15 cellular contexts compared by ENCODE assay signal in the genomic region with DNA sequence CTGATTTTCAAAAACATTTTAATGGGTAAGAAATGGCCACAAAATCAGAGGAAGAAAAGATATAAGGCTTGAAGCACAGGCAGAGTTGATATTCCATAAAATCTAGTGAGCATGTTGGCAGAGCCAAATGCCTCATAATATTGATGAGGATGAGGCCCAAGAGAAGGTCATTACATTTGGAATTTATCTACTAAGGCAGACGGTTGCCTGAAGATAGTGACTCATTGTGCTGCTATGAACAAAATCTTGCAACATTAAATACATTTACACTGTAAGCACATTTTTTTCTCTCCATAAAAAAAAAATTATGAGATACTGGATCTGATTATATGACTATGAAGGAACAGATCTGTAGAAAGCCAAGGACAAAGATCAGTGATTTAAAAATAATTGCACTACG.
DNase-seq lines count a peak whose midpoint lies in the region; ATAC-seq and TF ChIP-seq lines count a peak whose summit lies in the region.
"Had no signal": no experiment of that assay in that cellular context is flagged by ENCODE, and none has a peak within 500 bp of the region (broad histone marks: within the 10 kb centered on the region; RNA-seq: fewer than 3 reads in every experiment).

No MANE protein-coding gene starts in this region.

- DNase-seq in HT1080 (ENCODE audit: low read depth): peak; percentile 58
- peak; percentile 43 for DNase-seq in astrocyte of the cerebellum (ENCODE audit: low read depth)
- DNase-seq in foreskin melanocyte: peak; percentile 18
- DNase-seq in stromal cell of bone marrow (ENCODE audit: low read depth): peak; percentile 37
- no peak for DNase-seq in naive thymus-derived CD8-positive, alpha-beta T cell
- no peak for DNase-seq in NCI-H146 treated with DMSO at 0.1 percent for 48 hours (lab: John Stamatoyannopoulos, UW; ENCODE audit: unreplicated experiment)
- DNase-seq in cardiac septum (ENCODE audit: low spot score): no peak
- DNase-seq in activated CD4-positive, alpha-beta memory T cell treated with anti-CD3 and anti-CD28 coated beads, Interleukin-2, amount 10 ng/mL, durations not matched to agents 7 days and 5 days: no peak
- DNase-seq: body of pancreas, HFFc6, NCI-H1092, NCI-H446, nucleus accumbens, T-helper 1 cell had no signal

- H3K4me3 ChIP-seq in astrocyte of the cerebellum (ENCODE audit: low read depth, low read length): no peak overlapping the region
- H3K4me3 ChIP-seq: body of pancreas had no signal

- in situ Hi-C loops in astrocyte of the cerebellum (cut with HindIII; ENCODE audit: low sequenced_read_pairs): no loop called here

- ATAC-seq in naive thymus-derived CD8-positive, alpha-beta T cell: no peak
- ATAC-seq: body of pancreas had no signal

- peaks cover 0 to 7% (median 3%) of the 10 kb centered on the region in 9 donors for H3K9me3 Mint-ChIP-seq in naive thymus-derived CD8-positive, alpha-beta T cell
- H3K9me3 Mint-ChIP-seq in activated CD4-positive, alpha-beta memory T cell treated with anti-CD3 and anti-CD28 coated beads, Interleukin-2, amount 10 ng/mL, durations not matched to agents 7 days and 5 days: peaks cover 3% of the 10 kb centered on the region

- TF ChIP-seq CTCF in astrocyte of the cerebellum (IDR thresholded peaks at IDR 0.05; ENCODE audit: low read depth, low read length, missing control alignments): no peak

- no peak overlapping the region for H3K27ac Mint-ChIP-seq in naive thymus-derived CD8-positive, alpha-beta T cell
- no peak overlapping the region for H3K27ac Mint-ChIP-seq in activated CD4-positive, alpha-beta memory T cell treated with anti-CD3 and anti-CD28 coated beads, Interleukin-2, amount 10 ng/mL, durations not matched to agents 7 days and 5 days
- H3K27ac Mint-ChIP-seq: activated T-helper 1 cell treated with anti-CD3 and anti-CD28 coated beads, Interleukin-12 subunit alpha, Interleukin-12 subunit beta, Interleukin-2, Interleukin-4 antibody, amounts not matched to agents 30 ng/mL and 10 ng/mL and 1 ng/mL, durations not matched to agents 14 hours and 24 hours and 36 hours; HFFc6 had no signal

- CTCF ChIA-PET in activated CD4-positive, alpha-beta memory T cell treated with anti-CD3 and anti-CD28 coated beads, Interleukin-2, amount 10 ng/mL, durations not matched to agents 7 days and 5 days (lab: Charles Lee): no interaction called here

- POLR2A ChIA-PET in naive thymus-derived CD8-positive, alpha-beta T cell (lab: Charles Lee): no interaction called here
- POLR2A ChIA-PET in activated CD4-positive, alpha-beta memory T cell treated with anti-CD3 and anti-CD28 coated beads, Interleukin-2, amount 10 ng/mL, durations not matched to agents 7 days and 5 days (lab: Charles Lee): no interaction called here

- no peaks in the 10 kb centered on the region for H3K4me1 Mint-ChIP-seq in naive thymus-derived CD8-positive, alpha-beta T cell
- no peaks in the 10 kb centered on the region for H3K4me1 Mint-ChIP-seq in activated CD4-positive, alpha-beta memory T cell treated with anti-CD3 and anti-CD28 coated beads, Interleukin-2, amount 10 ng/mL, durations not matched to agents 7 days and 5 days

- H3K36me3 Mint-ChIP-seq in naive thymus-derived CD8-positive, alpha-beta T cell: no peaks in the 10 kb centered on the region
- no peaks in the 10 kb centered on the region for H3K36me3 Mint-ChIP-seq in activated CD4-positive, alpha-beta memory T cell treated with anti-CD3 and anti-CD28 coated beads, Interleukin-2, amount 10 ng/mL, durations not matched to agents 7 days and 5 days (ENCODE audit: low read depth)

- intact Hi-C loops in cardiac septum (cut with DNase I): no loop called here

- no peaks in the 10 kb centered on the region for H3K27me3 Mint-ChIP-seq in naive thymus-derived CD8-positive, alpha-beta T cell
- H3K27me3 Mint-ChIP-seq in activated CD4-positive, alpha-beta memory T cell treated with anti-CD3 and anti-CD28 coated beads, Interleukin-2, amount 10 ng/mL, durations not matched to agents 7 days and 5 days: no peaks in the 10 kb centered on the region

- H3K4me3 Mint-ChIP-seq in naive thymus-derived CD8-positive, alpha-beta T cell: no peak overlapping the region
- no peak overlapping the region for H3K4me3 Mint-ChIP-seq in activated CD4-positive, alpha-beta memory T cell treated with anti-CD3 and anti-CD28 coated beads, Interleukin-2, amount 10 ng/mL, durations not matched to agents 7 days and 5 days
- H3K4me3 Mint-ChIP-seq: activated T-helper 1 cell treated with anti-CD3 and anti-CD28 coated beads, Interleukin-12 subunit alpha, Interleukin-12 subunit beta, Interleukin-2, Interleukin-4 antibody, amounts not matched to agents 30 ng/mL and 10 ng/mL and 1 ng/mL, durations not matched to agents 14 hours and 24 hours and 36 hours; HFFc6 had no signal

Comparison
In these comparisons a context has a peak if more than half of its experiments do, and no peak if none do; other contexts are left out.
1. DNase-seq: peak in HT1080 (single experiment), astrocyte of the cerebellum (single experiment), foreskin melanocyte (single experiment) and stromal cell of bone marrow (single experiment); none in naive thymus-derived CD8-positive, alpha-beta T cell (0 of 10), NCI-H146 treated with DMSO at 0.1 percent for 48 hours (single experiment), cardiac septum (single experiment) and activated CD4-positive, alpha-beta memory T cell treated with anti-CD3 and anti-CD28 coated beads, Interleukin-2, amount 10 ng/mL, durations not matched to agents 7 days and 5 days (single experiment).